23 cellular contexts compared by ENCODE assay signal in genomic region chr16:82002831-82003230, GRCh38. TPM values are rescaled to one million over a fixed set of nuclear protein-coding genes. Genes with fewer than 3 reads are reported as not detected.
"Had no signal": no experiment of that assay in that cellular context is flagged by ENCODE, and none has a peak within 500 bp of the region (broad histone marks: within the 10 kb centered on the region; RNA-seq: fewer than 3 reads in every experiment).

No MANE protein-coding gene starts in this region.

- H3K27ac ChIP-seq: SJSA1, SK-N-MC had no signal

- ATAC-seq: HepG2 had no signal

- H3K4me3 ChIP-seq: SJSA1, SK-N-MC had no signal

- FAIRE-seq: HepG2, RCC 7860 had no signal

- H3K36me3 ChIP-seq: SJSA1 had no signal

- H3K9me3 ChIP-seq: SJSA1 had no signal

- H3K27me3 ChIP-seq: SJSA1 had no signal

- DNase-seq: IMR-90, Karpas-422, KG1, MM.1S, NCI-H1092 treated with DMSO at 0.1 percent for 48 hours, NCI-H1436, NCI-H187, NCI-H2029, NCI-H2081 treated with DMSO at 0.1 percent for 48 hours, NCI-H2171, NCI-H226, NCI-H446, NCI-H510A, NCI-H524 treated with DMSO at 0.1 percent for 48 hours, NCI-H69, NCI-H774, Right ventricle myocardium superior, RPMI8226, SIG-M5 had no signal

RNA-seq across cellular contexts. Expression of gene SDR42E1, which starts 8.4 kb away (rescaled TPM):
- total RNA-seq: SJSA1 had no signal

RNA-seq across cellular contexts. Expression of gene HSD17B2, which starts 32.2 kb away (rescaled TPM):
- total RNA-seq: Right ventricle myocardium superior had no signal
